27 cellular contexts compared by ENCODE assay signal in genomic region chr5:75521195-75521594, GRCh38. TPM values are rescaled to one million over a fixed set of nuclear protein-coding genes. Genes with fewer than 3 reads are reported as not detected.
DNase-seq lines count a peak whose midpoint lies in the region; ATAC-seq, FAIRE-seq and TF ChIP-seq lines count a peak whose summit lies in the region.
"Had no signal": no experiment of that assay in that cellular context is flagged by ENCODE, and none has a peak within 500 bp of the region (broad histone marks: within the 10 kb centered on the region; RNA-seq: fewer than 3 reads in every experiment).

No MANE protein-coding gene starts in this region.

- no peaks in the 10 kb centered on the region for H3K27me3 Mint-ChIP-seq in activated T-cell treated with anti-CD3 and anti-CD28 coated beads, Interleukin-2, amount 50 U/mL, for 24 hours
- H3K27me3 Mint-ChIP-seq in activated T-cell treated with anti-CD3 and anti-CD28 coated beads, Interleukin-2, amount 50 U/mL, for 72 hours (ENCODE audit: low read depth): no peaks in the 10 kb centered on the region
- no peaks in the 10 kb centered on the region for H3K27me3 Mint-ChIP-seq in activated naive CD8-positive, alpha-beta T cell treated with anti-CD3 and anti-CD28 coated beads, Interleukin-2, amount 50 U/mL, for 24 hours
- H3K27me3 Mint-ChIP-seq in stimulated activated naive B cell treated with anti-CD40 and anti-IgM and Interleukin-4, amounts not matched to agents 10 μg/mL and 1 μg/mL and 100 μg/mL, for 72 hours: no peaks in the 10 kb centered on the region
- H3K27me3 Mint-ChIP-seq: CD4-positive, alpha-beta T cell; CD8-positive, alpha-beta memory T cell had no signal

- peaks cover 41% of the 10 kb centered on the region for H4K20me1 ChIP-seq in HepG2 (ENCODE audit: insufficient read depth, low read length)

- no peak overlapping the region for H3K4me3 Mint-ChIP-seq in activated T-cell treated with anti-CD3 and anti-CD28 coated beads, Interleukin-2, amount 50 U/mL, for 24 hours
- no peak overlapping the region for H3K4me3 Mint-ChIP-seq in activated T-cell treated with anti-CD3 and anti-CD28 coated beads, Interleukin-2, amount 50 U/mL, for 72 hours
- H3K4me3 Mint-ChIP-seq in activated naive CD8-positive, alpha-beta T cell treated with anti-CD3 and anti-CD28 coated beads, Interleukin-2, amount 50 U/mL, for 24 hours: peak overlapping the region; percentile 12
- H3K4me3 Mint-ChIP-seq in stimulated activated naive B cell treated with anti-CD40 and anti-IgM and Interleukin-4, amounts not matched to agents 10 μg/mL and 1 μg/mL and 100 μg/mL, for 72 hours: no peak overlapping the region
- H3K4me3 Mint-ChIP-seq: CD14-positive monocyte; CD4-positive, alpha-beta T cell; CD8-positive, alpha-beta memory T cell had no signal

- FAIRE-seq in HepG2 (lab: Jason Lieb, UNC): no peak
- FAIRE-seq: A549, D721Med, GM12878, GM19239, H1 had no signal

- intact Hi-C loops in HepG2 (cut with micrococcal nuclease; ENCODE audit: unreplicated experiment): loop anchor here (10.0 kb wide), 1 partner anchor 286 kb away; the partner anchor contains the start of gene ANKRD31
- intact Hi-C loops in right lobe of liver (cut with DNase I): no loop called here

- H3K36me3 ChIP-seq in HepG2 (replicated peaks in 1 of 2; ENCODE audit: control insufficient read depth in 1 of 2, insufficient read depth in 2 of 2, low read length in 2 of 2) (no peaks in the 10 kb centered on the region), right lobe of liver (no peaks in the 10 kb centered on the region)
- H3K36me3 ChIP-seq: BE2C had no signal

- H3K27ac ChIP-seq in HepG2 (ENCODE audit: extremely low read length, insufficient read depth, low read length) (no peak overlapping the region), right lobe of liver (no peak overlapping the region)
- H3K27ac ChIP-seq: A549; BLaER1 treated with 17β-estradiol and CSF1 and Interleukin-3, amounts not matched to agents 10 nM and 100 nM had no signal

- TF ChIP-seq EP300 in HepG2 (IDR thresholded peaks at IDR 0.05; ENCODE audit: low read depth in 2 of 2, low read length in 2 of 2) (no peak), HepG2 (CRISPR knock-in tag; IDR thresholded peaks at IDR 0.05; ENCODE audit: borderline replicate concordance) (no peak)

- peaks cover 20% of the 10 kb centered on the region for H3K9me3 Mint-ChIP-seq in activated T-cell treated with anti-CD3 and anti-CD28 coated beads, Interleukin-2, amount 50 U/mL, for 24 hours
- peaks cover 0 to 15% of the 10 kb centered on the region in 2 donors for H3K9me3 Mint-ChIP-seq in activated T-cell treated with anti-CD3 and anti-CD28 coated beads, Interleukin-2, amount 50 U/mL, for 72 hours
- H3K9me3 Mint-ChIP-seq in activated naive CD8-positive, alpha-beta T cell treated with anti-CD3 and anti-CD28 coated beads, Interleukin-2, amount 50 U/mL, for 24 hours: peaks cover 16% of the 10 kb centered on the region
- peaks cover 10 to 17% of the 10 kb centered on the region in 2 donors for H3K9me3 Mint-ChIP-seq in stimulated activated naive B cell treated with anti-CD40 and anti-IgM and Interleukin-4, amounts not matched to agents 10 μg/mL and 1 μg/mL and 100 μg/mL, for 72 hours

- no peak for TF ChIP-seq CTCF in HepG2 (CRISPR knock-in tag; IDR thresholded peaks at IDR 0.05)
- no peak for TF ChIP-seq CTCF in right lobe of liver (IDR thresholded peaks at IDR 0.05)

- TF ChIP-seq RAD21 in HepG2 (CRISPR knock-in tag; IDR thresholded peaks at IDR 0.05): no peak

- no peak for DNase-seq in activated T-cell treated with anti-CD3 and anti-CD28 coated beads, Interleukin-2, amount 50 U/mL, for 24 hours
- DNase-seq in activated T-cell treated with anti-CD3 and anti-CD28 coated beads, Interleukin-2, amount 50 U/mL, for 72 hours: no peak
- no peak for DNase-seq in HepG2 (ENCODE audit: low spot score)
- DNase-seq in right lobe of liver: no peak
- DNase-seq in activated naive CD8-positive, alpha-beta T cell treated with anti-CD3 and anti-CD28 coated beads, Interleukin-2, amount 50 U/mL, for 24 hours: no peak
- DNase-seq in stimulated activated naive B cell treated with anti-CD40 and anti-IgM and Interleukin-4, amounts not matched to agents 10 μg/mL and 1 μg/mL and 100 μg/mL, for 72 hours: no peak
- DNase-seq: 8988T; ACHN; AML-193; BE2C; CD4-positive, alpha-beta T cell; CD8-positive, alpha-beta memory T cell; DMS 273 treated with DMSO at 0.1 percent for 48 hours; DMS79; EL; GDM1; GM23248; H7; HCEC 1CT had no signal

- H2AFZ ChIP-seq in HepG2 (ENCODE audit: low read length): no peak overlapping the region
- H2AFZ ChIP-seq: GM23248 had no signal

- no peak for ATAC-seq in activated T-cell treated with anti-CD3 and anti-CD28 coated beads, Interleukin-2, amount 50 U/mL, for 72 hours (replicated peaks in 1 of 2)
- no peak for ATAC-seq in HepG2
- ATAC-seq in right lobe of liver: no peak
- no peak for ATAC-seq in activated naive CD8-positive, alpha-beta T cell treated with anti-CD3 and anti-CD28 coated beads, Interleukin-2, amount 50 U/mL, for 24 hours
- no peak for ATAC-seq in stimulated activated naive B cell treated with anti-CD40 and anti-IgM and Interleukin-4, amounts not matched to agents 10 μg/mL and 1 μg/mL and 100 μg/mL, for 72 hours (replicated peaks)
- no peak for ATAC-seq in HG03108 (IDR thresholded peaks at IDR 0.05; ENCODE audit: unreplicated experiment)
- ATAC-seq: A549, GM12878 had no signal

- H3K4me1 Mint-ChIP-seq in activated T-cell treated with anti-CD3 and anti-CD28 coated beads, Interleukin-2, amount 50 U/mL, for 24 hours (ENCODE audit: low read depth): peaks cover 81% of the 10 kb centered on the region
- peaks cover 85% of the 10 kb centered on the region for H3K4me1 Mint-ChIP-seq in activated T-cell treated with anti-CD3 and anti-CD28 coated beads, Interleukin-2, amount 50 U/mL, for 72 hours (ENCODE audit: low read depth)
- peaks cover 81% of the 10 kb centered on the region for H3K4me1 Mint-ChIP-seq in activated naive CD8-positive, alpha-beta T cell treated with anti-CD3 and anti-CD28 coated beads, Interleukin-2, amount 50 U/mL, for 24 hours
- H3K4me1 Mint-ChIP-seq in stimulated activated naive B cell treated with anti-CD40 and anti-IgM and Interleukin-4, amounts not matched to agents 10 μg/mL and 1 μg/mL and 100 μg/mL, for 72 hours: peaks cover 40 to 76% of the 10 kb centered on the region in 2 donors

- in situ Hi-C loops in HepG2 (cut with HindIII; ENCODE audit: extremely low pct_ligation_motif_present, low pct_unique_long_range_greater_than_20kb): loop anchor here (25.0 kb wide), 1 partner anchor 834 kb away; the partner anchor contains the start of gene HEXB

- no peak for TF ChIP-seq POLR2A in HepG2 (IDR thresholded peaks at IDR 0.05; ENCODE audit: insufficient read depth in 1 of 2, low read depth in 2 of 2, low read length in 2 of 2)
- no peak for TF ChIP-seq POLR2A in right lobe of liver (IDR thresholded peaks at IDR 0.05)

- H3K27me3 ChIP-seq in HepG2 (ENCODE audit: control insufficient read depth in 1 of 2, insufficient read depth in 2 of 2, low read length in 2 of 2) (no peaks in the 10 kb centered on the region), right lobe of liver (no peaks in the 10 kb centered on the region)
- H3K27me3 ChIP-seq: BE2C; BLaER1 treated with 17β-estradiol and CSF1 and Interleukin-3, amounts not matched to agents 10 nM and 100 nM had no signal

- H3K79me2 ChIP-seq in HepG2 (ENCODE audit: insufficient read depth, low read length): peaks cover 33% of the 10 kb centered on the region

- POLR2A ChIA-PET in HepG2 (lab: Yijun Ruan, JAX): no interaction called here

- H3K9me3 ChIP-seq in HepG2 (ENCODE audit: low read length) (peaks cover 16% of the 10 kb centered on the region; the same call in 1 of the 2 replicates), right lobe of liver (no peaks in the 10 kb centered on the region)
- H3K9me3 ChIP-seq: BE2C had no signal

- BruUV-seq in HepG2 (replicated peaks; lab: Mats Ljungman, UMichigan): no TSS peak

- H3K27ac Mint-ChIP-seq in activated T-cell treated with anti-CD3 and anti-CD28 coated beads, Interleukin-2, amount 50 U/mL, for 24 hours: peak overlapping the region; percentile 90
- H3K27ac Mint-ChIP-seq in activated T-cell treated with anti-CD3 and anti-CD28 coated beads, Interleukin-2, amount 50 U/mL, for 72 hours: no peak overlapping the region
- peak overlapping the region; percentile 93 for H3K27ac Mint-ChIP-seq in activated naive CD8-positive, alpha-beta T cell treated with anti-CD3 and anti-CD28 coated beads, Interleukin-2, amount 50 U/mL, for 24 hours
- peak overlapping the region; percentile 14 for H3K27ac Mint-ChIP-seq in stimulated activated naive B cell treated with anti-CD40 and anti-IgM and Interleukin-4, amounts not matched to agents 10 μg/mL and 1 μg/mL and 100 μg/mL, for 72 hours
- H3K27ac Mint-ChIP-seq: CD4-positive, alpha-beta T cell; CD8-positive, alpha-beta memory T cell had no signal

- CTCF ChIA-PET in HepG2 (lab: Yijun Ruan, JAX; ENCODE audit: low intra/inter-chr PET ratio, low total read pairs): no interaction called here

- H3K4me1 ChIP-seq in HepG2 (ENCODE audit: insufficient read depth, low read length): peaks cover 8% of the 10 kb centered on the region
- H3K4me1 ChIP-seq in right lobe of liver: peaks cover 0 to 5% (median 0%) of the 10 kb centered on the region in 4 donors

- WGBS in HepG2 (ENCODE audit: low lambda C conversion rate): 94% methylated on average over 2 of the region's 2 CpGs
- 92% methylated on average over 2 of the region's 2 CpGs for WGBS in right lobe of liver (ENCODE audit: insufficient coverage, low coverage, low lambda C conversion rate, missing lambda C conversion rate)

- peaks cover 62% of the 10 kb centered on the region for H3K36me3 Mint-ChIP-seq in activated T-cell treated with anti-CD3 and anti-CD28 coated beads, Interleukin-2, amount 50 U/mL, for 24 hours (ENCODE audit: low read depth)
- H3K36me3 Mint-ChIP-seq in activated T-cell treated with anti-CD3 and anti-CD28 coated beads, Interleukin-2, amount 50 U/mL, for 72 hours (ENCODE audit: insufficient read depth in 2 of 2): peaks cover 16 to 24% of the 10 kb centered on the region in 2 donors
- peaks cover 32% of the 10 kb centered on the region for H3K36me3 Mint-ChIP-seq in activated naive CD8-positive, alpha-beta T cell treated with anti-CD3 and anti-CD28 coated beads, Interleukin-2, amount 50 U/mL, for 24 hours (ENCODE audit: low read depth)
- H3K36me3 Mint-ChIP-seq in stimulated activated naive B cell treated with anti-CD40 and anti-IgM and Interleukin-4, amounts not matched to agents 10 μg/mL and 1 μg/mL and 100 μg/mL, for 72 hours: peaks cover 47 to 57% of the 10 kb centered on the region in 2 donors

- H3K9ac ChIP-seq in HepG2 (ENCODE audit: insufficient read depth, low read depth, low read length): no peak overlapping the region
- H3K9ac ChIP-seq: BLaER1 treated with 17β-estradiol and CSF1 and Interleukin-3, amounts not matched to agents 10 nM and 100 nM; GM23248 had no signal

- H3K4me3 ChIP-seq in HepG2 (replicated peaks in 1 of 3; ENCODE audit: insufficient read depth in 1 of 3, low read depth in 2 of 3, low read length in 3 of 3) (no peak overlapping the region), right lobe of liver (no peak overlapping the region)
- H3K4me3 ChIP-seq: A549, GM23248 had no signal

- no peak overlapping the region for H3K4me2 ChIP-seq in HepG2 (ENCODE audit: low read depth, low read length)
- H3K4me2 ChIP-seq: A549; BLaER1 treated with 17β-estradiol and CSF1 and Interleukin-3, amounts not matched to agents 10 nM and 100 nM had no signal

RNA-seq across cellular contexts. Expression of gene POLK, which starts 9.5 kb away (rescaled TPM):
- 10 to 100 TPM; 31.4 to 34.2 TPM for total RNA-seq in activated T-cell treated with anti-CD3 and anti-CD28 coated beads, Interleukin-2, amount 50 U/mL, for 72 hours
- total RNA-seq in HepG2 (2016; rRNA removed; fragmentation: Illumina TruSeq; extraction: Trizol): 11.7 and 17.2 TPM in 2 replicates
- total RNA-seq in HepG2 (2016; cell fraction: cytosol; rRNA removed; fragmentation: Illumina TruSeq; extraction: Trizol; ENCODE audit: low read depth): 1.6 and 2.7 TPM in 2 replicates
- 11.7 and 17.1 TPM in 2 replicates for total RNA-seq in HepG2 (2016; cell fraction: insoluble cytoplasmic fraction; rRNA removed; fragmentation: Illumina TruSeq; extraction: Trizol)
- 4.0 and 4.1 TPM in 2 replicates for total RNA-seq in HepG2 (2016; cell fraction: membrane; rRNA removed; fragmentation: Illumina TruSeq; extraction: Trizol)
- total RNA-seq in HepG2 (2016; cell fraction: nucleus; rRNA removed; fragmentation: Illumina TruSeq; extraction: Trizol): 16.5 and 20.9 TPM in 2 replicates
- polyA plus RNA-seq in HepG2 (2011; rRNA removed): 7.8 and 8.6 TPM in 2 replicates
- 2.6 and 3.4 TPM in 2 replicates for polyA plus RNA-seq in HepG2 (2011; cell fraction: cytosol; rRNA removed)
- 4.9 and 5.8 TPM in 2 replicates for polyA plus RNA-seq in HepG2 (2011; cell fraction: nucleus; rRNA removed)
- polyA plus RNA-seq in HepG2 (2012): 5.9 and 6.9 TPM in 2 replicates
- polyA plus RNA-seq in HepG2 (2016; cell fraction: cytosol; fragmentation: Illumina TruSeq; extraction: Trizol; ENCODE audit: low read depth): 0.16 TPM in 2 replicates
- 6.5 and 6.8 TPM in 2 replicates for polyA plus RNA-seq in HepG2 (2016; cell fraction: insoluble cytoplasmic fraction; fragmentation: Illumina TruSeq; extraction: Trizol; ENCODE audit: low read depth)
- polyA plus RNA-seq in HepG2 (2016; cell fraction: membrane; fragmentation: Illumina TruSeq; extraction: Trizol; ENCODE audit: low read depth): 0.63 and 0.77 TPM in 2 replicates
- polyA plus RNA-seq in HepG2 (2016; cell fraction: nucleus; fragmentation: Illumina TruSeq; extraction: Trizol; ENCODE audit: insufficient read depth, low read depth): 10.7 and 11.2 TPM in 2 replicates
- 3.7 and 13.3 TPM in 2 replicates for polyA minus RNA-seq in HepG2 (2011; rRNA and poly(A)+ RNA removed; ENCODE audit: low replicate concordance)
- polyA minus RNA-seq in HepG2 (2011; cell fraction: cytosol; rRNA and poly(A)+ RNA removed): 6.9 and 7.8 TPM in 2 replicates
- 28.2 and 32.2 TPM in 2 replicates for polyA minus RNA-seq in HepG2 (2011; cell fraction: nucleus; rRNA and poly(A)+ RNA removed)
- 10 to 100 TPM; 11.5 to 16.3 (median 14.1) TPM for total RNA-seq in right lobe of liver

RNA-seq across cellular contexts. Expression of gene CERT1, which starts 9.8 kb away (rescaled TPM):
- 10 to 100 TPM; 31.9 to 34.9 TPM for total RNA-seq in activated T-cell treated with anti-CD3 and anti-CD28 coated beads, Interleukin-2, amount 50 U/mL, for 72 hours
- 12.7 and 23.6 TPM in 2 replicates for total RNA-seq in HepG2 (2016; rRNA removed; fragmentation: Illumina TruSeq; extraction: Trizol)
- 6.2 and 10.7 TPM in 2 replicates for total RNA-seq in HepG2 (2016; cell fraction: cytosol; rRNA removed; fragmentation: Illumina TruSeq; extraction: Trizol; ENCODE audit: low read depth)
- total RNA-seq in HepG2 (2016; cell fraction: insoluble cytoplasmic fraction; rRNA removed; fragmentation: Illumina TruSeq; extraction: Trizol): 12.7 and 24.8 TPM in 2 replicates
- total RNA-seq in HepG2 (2016; cell fraction: membrane; rRNA removed; fragmentation: Illumina TruSeq; extraction: Trizol): 6.2 and 7.1 TPM in 2 replicates
- total RNA-seq in HepG2 (2016; cell fraction: nucleus; rRNA removed; fragmentation: Illumina TruSeq; extraction: Trizol): 17.7 and 20.0 TPM in 2 replicates
- polyA plus RNA-seq in HepG2 (2011; rRNA removed): 8.2 and 8.6 TPM in 2 replicates
- polyA plus RNA-seq in HepG2 (2011; cell fraction: cytosol; rRNA removed): 3.4 and 4.2 TPM in 2 replicates
- 9.5 and 10.2 TPM in 2 replicates for polyA plus RNA-seq in HepG2 (2011; cell fraction: nucleus; rRNA removed)
- polyA plus RNA-seq in HepG2 (2012): 15.3 and 20.7 TPM in 2 replicates
- 0.44 and 0.67 TPM in 2 replicates for polyA plus RNA-seq in HepG2 (2016; cell fraction: cytosol; fragmentation: Illumina TruSeq; extraction: Trizol; ENCODE audit: low read depth)
- 19.8 and 21.8 TPM in 2 replicates for polyA plus RNA-seq in HepG2 (2016; cell fraction: insoluble cytoplasmic fraction; fragmentation: Illumina TruSeq; extraction: Trizol; ENCODE audit: low read depth)
- polyA plus RNA-seq in HepG2 (2016; cell fraction: membrane; fragmentation: Illumina TruSeq; extraction: Trizol; ENCODE audit: low read depth): 2.1 and 2.8 TPM in 2 replicates
- 17.9 and 18.3 TPM in 2 replicates for polyA plus RNA-seq in HepG2 (2016; cell fraction: nucleus; fragmentation: Illumina TruSeq; extraction: Trizol; ENCODE audit: insufficient read depth, low read depth)
- 11.3 and 12.2 TPM in 2 replicates for polyA minus RNA-seq in HepG2 (2011; rRNA and poly(A)+ RNA removed; ENCODE audit: low replicate concordance)
- 14.3 and 17.3 TPM in 2 replicates for polyA minus RNA-seq in HepG2 (2011; cell fraction: cytosol; rRNA and poly(A)+ RNA removed)
- 46.6 and 47.9 TPM in 2 replicates for polyA minus RNA-seq in HepG2 (2011; cell fraction: nucleus; rRNA and poly(A)+ RNA removed)
- 10 to 100 TPM; 14.6 to 25.5 (median 19.7) TPM for total RNA-seq in right lobe of liver
